In the genomic region with DNA sequence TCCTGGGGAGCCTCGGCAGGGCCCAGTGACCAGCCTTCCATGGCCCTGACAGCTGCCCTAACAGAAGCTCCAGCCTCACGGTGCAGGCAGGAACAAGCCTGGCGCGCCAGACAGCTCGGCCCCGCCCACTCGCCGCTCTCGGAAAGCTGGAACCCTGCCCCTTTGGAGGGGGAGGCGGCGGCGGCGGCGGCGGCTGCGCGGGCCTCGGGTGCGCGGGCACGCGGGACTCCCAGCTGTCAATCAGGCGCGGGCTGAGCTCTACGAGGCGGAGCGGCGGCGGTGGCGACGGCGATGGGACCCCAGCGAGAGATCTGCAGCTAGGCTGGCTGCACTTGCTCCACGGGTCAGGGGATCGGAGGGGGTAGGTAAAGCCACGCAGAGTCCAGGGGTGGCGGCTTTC, we compare ENCODE assay signal across 11 cellular contexts. TPM values are rescaled to one million over a fixed set of nuclear protein-coding genes. Genes with fewer than 3 reads are reported as not detected.
DNase-seq lines count a peak whose midpoint lies in the region; ATAC-seq lines count a peak whose summit lies in the region.
"Had no signal": no experiment of that assay in that cellular context is flagged by ENCODE, and none has a peak within 500 bp of the region (broad histone marks: within the 10 kb centered on the region; RNA-seq: fewer than 3 reads in every experiment).

Gene NRSN1 (plus strand): TSS at position 236 of the 400 bp plus-strand sequence. CDS start 8,113 bp downstream, outside the sequence.

- DNase-seq in Ammon's horn (ENCODE audit: low spot score) (peak; percentile 49), KBM-7 (peak; percentile 0), SHP77 (lab: John Stamatoyannopoulos, UW) (peak; percentile 74 to 77), glomerular visceral epithelial cell (ENCODE audit: extremely low spot score) (no peak), dermis blood vessel endothelial cell (no peak)
- DNase-seq: CD4-positive, alpha-beta T cell; HFFc6 had no signal

- ATAC-seq in GM19452 (IDR thresholded peaks at IDR 0.05; ENCODE audit: unreplicated experiment) (no peak), GM21619 (IDR thresholded peaks at IDR 0.05; ENCODE audit: unreplicated experiment) (no peak)

- H3K4me3 ChIP-seq in iPS-11a (ENCODE audit: low read depth, low read length) = peak within 1 kb of the TSS; percentile 69
- H3K4me3 ChIP-seq: SJSA1 had no signal

- in situ Hi-C loops in KBM-7 (cut with MboI; ENCODE audit: low pct_unique_long_range_greater_than_20kb, low sequenced_read_pairs) = no loop called here

RNA-seq across cellular contexts. Expression of gene NRSN1, which starts in this region (rescaled TPM):
- not detected in 2 replicates for total RNA-seq in dermis blood vessel endothelial cell
- total RNA-seq: CD4-positive, alpha-beta T cell; HFFc6; SJSA1 had no signal

Comparison
In these comparisons a context has a peak if more than half of its experiments do, and no peak if none do; other contexts are left out.
1. DNase-seq: peak in Ammon's horn (single experiment), KBM-7 (single experiment) and SHP77 (2 of 2); none in glomerular visceral epithelial cell (single experiment) and dermis blood vessel endothelial cell (single experiment).